In genomic region chr2:130393318-130393910, GRCh38 we compare ENCODE assay signal across 1 cellular context.
TF ChIP-seq lines count a peak whose summit lies in the region.

No MANE protein-coding gene starts in this region.

TF ChIP-seq in IMR-90, 13 proteins besides CTCF, POLR2A, EP300 and RAD21:
- no peak for TF ChIP-seq MAZ (IDR thresholded peaks at IDR 0.05; ENCODE audit: borderline replicate concordance, low read depth, low read length)
- no peak for TF ChIP-seq FOS (IDR thresholded peaks at IDR 0.05; ENCODE audit: low read depth, low read length)
- no peak for TF ChIP-seq CHD1 (IDR thresholded peaks at IDR 0.05; ENCODE audit: low read depth, low read length)
- TF ChIP-seq MAFK (IDR thresholded peaks at IDR 0.05; ENCODE audit: low read depth, low read length), result no peak
- no peak for TF ChIP-seq BHLHE40 (IDR thresholded peaks at IDR 0.05; ENCODE audit: low read depth, low read length)
- TF ChIP-seq SMC3 (IDR thresholded peaks at IDR 0.05; ENCODE audit: low read depth, low read length), result no peak
- no peak for TF ChIP-seq NFE2L2 (IDR thresholded peaks at IDR 0.05; ENCODE audit: low read depth, low read length)
- TF ChIP-seq RCOR1 (IDR thresholded peaks at IDR 0.05; ENCODE audit: insufficient replicate concordance, low read length), result no peak
- no peak for TF ChIP-seq RFX5 (IDR thresholded peaks at IDR 0.05; ENCODE audit: low read depth, low read length)
- no peak for TF ChIP-seq CEBPB (IDR thresholded peaks at IDR 0.05; ENCODE audit: low read depth, low read length)
- no peak for TF ChIP-seq USF2 (IDR thresholded peaks at IDR 0.05; ENCODE audit: low read depth, low read length)
- TF ChIP-seq ELK1 (IDR thresholded peaks at IDR 0.05; ENCODE audit: borderline replicate concordance, low read depth, low read length), result no peak
- TF ChIP-seq MXI1 (IDR thresholded peaks at IDR 0.05; ENCODE audit: borderline replicate concordance, low read depth, low read length), result no peak
